In the genomic region with DNA sequence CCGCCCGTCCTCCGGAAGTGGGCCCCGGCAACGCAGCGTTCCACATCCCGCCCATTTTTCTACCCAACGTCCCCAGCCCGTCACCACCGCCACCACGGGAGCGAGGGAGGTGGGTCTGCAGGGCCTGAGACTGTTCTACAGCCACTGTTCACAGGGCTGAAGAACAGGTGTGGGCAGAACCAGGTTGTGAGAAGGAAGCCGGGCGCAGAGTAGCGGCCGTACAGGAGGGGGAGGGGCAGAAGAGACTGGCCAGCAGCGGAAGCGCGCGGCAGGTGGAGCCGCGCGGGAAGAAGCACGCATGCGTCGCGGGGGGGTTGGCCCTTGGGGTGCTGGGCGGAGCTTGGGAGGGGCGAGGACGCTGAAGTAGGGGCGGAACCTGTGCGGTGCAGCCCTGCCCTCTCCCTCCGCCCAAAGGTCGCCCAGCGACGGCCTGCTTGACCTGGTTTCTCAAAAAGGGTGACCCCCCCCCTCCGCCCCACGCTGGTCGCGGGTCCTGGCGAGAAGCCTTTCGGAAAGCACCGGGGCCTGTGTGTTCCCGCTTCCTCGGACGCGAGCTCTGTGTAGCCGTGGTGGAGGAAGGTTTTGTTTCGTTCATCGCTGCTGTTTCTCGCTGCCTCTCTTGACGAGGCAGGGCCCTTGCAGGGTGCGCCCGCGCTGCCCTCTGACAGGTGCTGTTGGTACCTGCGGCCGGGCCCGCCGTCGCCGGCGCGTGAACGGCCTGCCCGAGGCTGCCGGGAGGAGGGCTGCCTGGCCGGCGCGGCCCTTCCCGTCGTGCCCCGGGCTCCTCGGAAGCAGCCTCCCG, we compare ENCODE assay signal across 8 cellular contexts. TPM values are rescaled to one million over a fixed set of nuclear protein-coding genes. Genes with fewer than 3 reads are reported as not detected.
DNase-seq lines count a peak whose midpoint lies in the region; ATAC-seq and TF ChIP-seq lines count a peak whose summit lies in the region.

No MANE protein-coding gene starts in this region.

- H3K27me3 Mint-ChIP-seq in activated CD4-positive, alpha-beta T cell treated with anti-CD3 and anti-CD28 coated beads for 36 hours = no peaks in the 10 kb centered on the region

- no peaks in the 10 kb centered on the region for H3K27me3 ChIP-seq in BJ (ENCODE audit: control insufficient read depth, insufficient read depth, low read length)

- POLR2A ChIA-PET in BJ (lab: Charles Lee) = interaction anchor here (0.6 to 1.6 kb wide), 5 partner anchors 11 to 359 kb away, joined by 3 to 12 read pairs (median 8); no protein-coding TSS in a partner anchor
- POLR2A ChIA-PET in activated CD4-positive, alpha-beta T cell treated with anti-CD3 and anti-CD28 coated beads for 36 hours (lab: Charles Lee) = interaction anchor here (0.6 to 1.2 kb wide), 3 partner anchors 15 to 21 kb away, joined by 4 to 9 read pairs (median 6); no protein-coding TSS in a partner anchor

- H3K4me3 Mint-ChIP-seq in activated CD4-positive, alpha-beta T cell treated with anti-CD3 and anti-CD28 coated beads for 36 hours = peak overlapping the region; percentile 91

- peak overlapping the region; percentile 69 for H3K4me3 ChIP-seq in BJ (ENCODE audit: low read depth, low read length)

- H3K4me1 Mint-ChIP-seq in activated CD4-positive, alpha-beta T cell treated with anti-CD3 and anti-CD28 coated beads for 36 hours = peaks cover 72% of the 10 kb centered on the region

- H3K27ac Mint-ChIP-seq in activated CD4-positive, alpha-beta T cell treated with anti-CD3 and anti-CD28 coated beads for 36 hours = peak overlapping the region; percentile 97

- no peaks in the 10 kb centered on the region for H3K36me3 ChIP-seq in BJ (ENCODE audit: control insufficient read depth, insufficient read depth, low read length)

- TF ChIP-seq CTCF in BJ (IDR thresholded peaks at IDR 0.05; ENCODE audit: insufficient read depth, low read depth, low read length) = no peak

- intact Hi-C loops in activated CD4-positive, alpha-beta T cell treated with anti-CD3 and anti-CD28 coated beads for 36 hours (cut with DNase I, micrococcal nuclease) = loop anchor here (1.0 to 5.0 kb wide), 13 partner anchors 8 to 1188 kb away; a partner anchor contains a TSS

- H3K27ac ChIP-seq in cingulate gyrus (ENCODE audit: low read depth, low read length) = peak overlapping the region; percentile 99

- peak; percentile 55 for ATAC-seq in HG03439 (IDR thresholded peaks at IDR 0.05; ENCODE audit: unreplicated experiment)
- peak; percentile 79 for ATAC-seq in activated CD4-positive, alpha-beta T cell treated with anti-CD3 and anti-CD28 coated beads for 36 hours

- peaks cover 32% of the 10 kb centered on the region for H3K36me3 Mint-ChIP-seq in activated CD4-positive, alpha-beta T cell treated with anti-CD3 and anti-CD28 coated beads for 36 hours (ENCODE audit: low read depth)

- no peaks in the 10 kb centered on the region for H3K9me3 Mint-ChIP-seq in activated CD4-positive, alpha-beta T cell treated with anti-CD3 and anti-CD28 coated beads for 36 hours (ENCODE audit: low read depth)

- DNase-seq in BJ (ENCODE audit: low read depth) (peak; percentile 65), GM19238 (ENCODE audit: insufficient read length, low spot score) (peak; percentile 81), NCI-H510A treated with DMSO at 0.1 percent for 48 hours (lab: John Stamatoyannopoulos, UW) (peak; percentile 81), left kidney (ENCODE audit: low read depth, low spot score) (peak; percentile 98)
- DNase-seq in activated CD4-positive, alpha-beta T cell treated with anti-CD3 and anti-CD28 coated beads for 36 hours = peak; percentile 98
- DNase-seq in stimulated activated CD4-positive, alpha-beta T cell treated with anti-CD3 and anti-CD28 coated beads, Interleukin-1b, Interleukin-23, amount 100 ng/mL, for 48 hours = peak; percentile 93

- CTCF ChIA-PET in BJ (lab: Yijun Ruan, JAX) = interaction anchor here (3.2 kb wide), 1 partner anchor 25 kb away, joined by 15 read pairs; no protein-coding TSS in a partner anchor
- CTCF ChIA-PET in activated CD4-positive, alpha-beta T cell treated with anti-CD3 and anti-CD28 coated beads for 36 hours (lab: Charles Lee) = interaction anchor here (0.7 to 1.0 kb wide), 3 partner anchors 11 to 397 kb away, joined by 3 to 5 read pairs (median 4); no protein-coding TSS in a partner anchor

RNA-seq across cellular contexts. Expression of a gene that starts 7.8 kb away (rescaled TPM):
- polyA plus RNA-seq in BJ (2011; rRNA removed) = 156 and 197 TPM in 2 replicates
- polyA minus RNA-seq in BJ (2011; rRNA and poly(A)+ RNA removed) = 86.8 and 131 TPM in 2 replicates
- total RNA-seq in activated CD4-positive, alpha-beta T cell treated with anti-CD3 and anti-CD28 coated beads for 36 hours = 100 to 1,000 TPM in 1 of 2 experiments, 10 to 100 TPM in 1; 93.2 to 125 TPM

RNA-seq across cellular contexts. Expression of a gene that starts 50.7 kb away (rescaled TPM):
- polyA plus RNA-seq in BJ (2011; rRNA removed) = 5.4 and 9.3 TPM in 2 replicates
- polyA minus RNA-seq in BJ (2011; rRNA and poly(A)+ RNA removed) = 5.5 and 6.5 TPM in 2 replicates
- total RNA-seq in activated CD4-positive, alpha-beta T cell treated with anti-CD3 and anti-CD28 coated beads for 36 hours = 10 to 100 TPM; 30.3 to 31.8 TPM

Comparison
In these comparisons a context has a peak if more than half of its experiments do, and no peak if none do; other contexts are left out.
1. Peak in every context shown above with its lines: DNase-seq, ATAC-seq, H3K4me3 ChIP-seq and H3K27ac ChIP-seq.